ENCODE assay signal across 29 cellular contexts in the genomic region with DNA sequence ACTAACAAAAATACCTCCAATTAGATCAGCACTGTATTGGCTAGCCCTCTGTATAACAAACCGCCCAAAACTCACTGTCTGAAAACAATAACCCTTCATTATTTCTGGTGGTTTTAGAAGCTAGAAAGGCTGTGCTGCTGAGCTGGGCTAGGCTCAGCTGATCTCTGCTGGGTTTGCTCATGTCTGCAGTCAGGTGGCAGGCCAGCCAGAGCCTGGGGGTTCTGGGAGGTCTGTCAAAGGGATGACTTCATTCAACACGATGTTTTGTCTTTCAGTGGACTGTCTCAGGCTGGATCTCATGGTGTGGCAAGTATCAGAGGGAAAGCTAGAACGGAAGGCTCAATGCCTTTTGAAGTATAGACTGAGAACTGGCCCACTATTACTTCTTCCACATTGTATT.
"Had no signal": no experiment of that assay in that cellular context is flagged by ENCODE, and none has a peak within 500 bp of the region (broad histone marks: within the 10 kb centered on the region; RNA-seq: fewer than 3 reads in every experiment).

No MANE protein-coding gene starts in this region.

- H3K79me2 ChIP-seq: hepatocyte had no signal

- H3K27ac ChIP-seq: heart right ventricle, hepatocyte, left lung, lower lobe of right lung, neutrophil, ovary, right atrium auricular region, right lobe of liver, testis, thyroid gland, transverse colon, upper lobe of right lung had no signal

- H3K36me3 Mint-ChIP-seq: mesothelial cell of epicardium; naive B cell; natural killer cell; stimulated activated memory B cell treated with anti-CD40 and anti-IgM and Interleukin-4, amounts not matched to agents 10 μg/mL and 1 μg/mL and 100 μg/mL, for 72 hours had no signal

- H3K4me3 ChIP-seq: heart right ventricle, hepatocyte, left lung, lower lobe of right lung, ovary, right atrium auricular region, right lobe of liver, smooth muscle cell, testis, thyroid gland, transverse colon, upper lobe of right lung had no signal

- H3K4me1 Mint-ChIP-seq: mesothelial cell of epicardium; stimulated activated memory B cell treated with anti-CD40 and anti-IgM and Interleukin-4, amounts not matched to agents 10 μg/mL and 1 μg/mL and 100 μg/mL, for 72 hours; stimulated activated naive CD8-positive, alpha-beta T cell treated with anti-CD3 and anti-CD28 coated beads, Interleukin-15, amount 100 ng/mL, for 72 hours had no signal

- H3K36me3 ChIP-seq: heart right ventricle, left lung, lower lobe of right lung, neutrophil, ovary, right atrium auricular region, right lobe of liver, thyroid gland, transverse colon, upper lobe of right lung had no signal

- H3K27ac Mint-ChIP-seq: mesothelial cell of epicardium; naive B cell; natural killer cell; progenitor cell of endocrine pancreas; stimulated activated memory B cell treated with anti-CD40 and anti-IgM and Interleukin-4, amounts not matched to agents 10 μg/mL and 1 μg/mL and 100 μg/mL, for 72 hours had no signal

- H3K27me3 ChIP-seq: heart right ventricle, hepatocyte, left lung, neutrophil, ovary, right atrium auricular region, right lobe of liver, testis, thyroid gland, transverse colon, upper lobe of right lung had no signal

- H3K4me1 ChIP-seq: heart right ventricle, left lung, lower lobe of right lung, right atrium auricular region, right lobe of liver, testis, thyroid gland, upper lobe of right lung had no signal

- H3K27me3 Mint-ChIP-seq: naive B cell; progenitor cell of endocrine pancreas; stimulated activated memory B cell treated with anti-CD40 and anti-IgM and Interleukin-4, amounts not matched to agents 10 μg/mL and 1 μg/mL and 100 μg/mL, for 72 hours; stimulated activated naive CD8-positive, alpha-beta T cell treated with anti-CD3 and anti-CD28 coated beads, Interleukin-15, amount 100 ng/mL, for 72 hours had no signal

- ATAC-seq: heart right ventricle; left colon; left lung; lower lobe of right lung; natural killer cell; right lobe of liver; stimulated activated memory B cell treated with anti-CD40 and anti-IgM and Interleukin-4, amounts not matched to agents 10 μg/mL and 1 μg/mL and 100 μg/mL, for 72 hours; stimulated activated naive CD8-positive, alpha-beta T cell treated with anti-CD3 and anti-CD28 coated beads, Interleukin-15, amount 100 ng/mL, for 72 hours; upper lobe of right lung had no signal

- H3K9me3 Mint-ChIP-seq: mesothelial cell of epicardium; naive B cell; natural killer cell; stimulated activated memory B cell treated with anti-CD40 and anti-IgM and Interleukin-4, amounts not matched to agents 10 μg/mL and 1 μg/mL and 100 μg/mL, for 72 hours; stimulated activated naive CD8-positive, alpha-beta T cell treated with anti-CD3 and anti-CD28 coated beads, Interleukin-15, amount 100 ng/mL, for 72 hours had no signal

- DNase-seq: heart right ventricle; kidney glomerular epithelial cell; left colon; left lung; lower lobe of right lung; mammary epithelial cell; mesendoderm; naive B cell; natural killer cell; occipital lobe; ovary; right lobe of liver; stimulated activated CD4-positive, alpha-beta T cell treated with anti-CD3 and anti-CD28 coated beads, Interleukin-1b, Interleukin-23, amount 100 ng/mL, for 48 hours; stimulated activated CD4-positive, alpha-beta T cell treated with anti-CD3 and anti-CD28 coated beads, Interleukin-2, amount 100 ng/mL, for 48 hours; stimulated activated CD4-positive, alpha-beta T cell treated with anti-CD3 and anti-CD28 coated beads, Interleukin-4, amount 100 ng/mL, for 4 hours; stimulated activated CD8-positive, alpha-beta memory T cell treated with anti-CD3 and anti-CD28 coated beads, Interleukin-4, amount 100 ng/mL, for 48 hours; stimulated activated naive CD4-positive, alpha-beta T cell treated with Interleukin-2 at 50 U/mL for 16 hours; stimulated activated naive CD8-positive, alpha-beta T cell treated with anti-CD3 and anti-CD28 coated beads, Interleukin-15, amount 100 ng/mL, for 72 hours; testis; thyroid gland; transverse colon; upper lobe of right lung had no signal

- H3K4me2 ChIP-seq: hepatocyte, smooth muscle cell had no signal

- H2AFZ ChIP-seq: hepatocyte had no signal

- H3K4me3 Mint-ChIP-seq: mesothelial cell of epicardium; naive B cell; natural killer cell; stimulated activated memory B cell treated with anti-CD40 and anti-IgM and Interleukin-4, amounts not matched to agents 10 μg/mL and 1 μg/mL and 100 μg/mL, for 72 hours; stimulated activated naive CD8-positive, alpha-beta T cell treated with anti-CD3 and anti-CD28 coated beads, Interleukin-15, amount 100 ng/mL, for 72 hours had no signal
